ENCODE assay signal across 13 cellular contexts in the genomic region with DNA sequence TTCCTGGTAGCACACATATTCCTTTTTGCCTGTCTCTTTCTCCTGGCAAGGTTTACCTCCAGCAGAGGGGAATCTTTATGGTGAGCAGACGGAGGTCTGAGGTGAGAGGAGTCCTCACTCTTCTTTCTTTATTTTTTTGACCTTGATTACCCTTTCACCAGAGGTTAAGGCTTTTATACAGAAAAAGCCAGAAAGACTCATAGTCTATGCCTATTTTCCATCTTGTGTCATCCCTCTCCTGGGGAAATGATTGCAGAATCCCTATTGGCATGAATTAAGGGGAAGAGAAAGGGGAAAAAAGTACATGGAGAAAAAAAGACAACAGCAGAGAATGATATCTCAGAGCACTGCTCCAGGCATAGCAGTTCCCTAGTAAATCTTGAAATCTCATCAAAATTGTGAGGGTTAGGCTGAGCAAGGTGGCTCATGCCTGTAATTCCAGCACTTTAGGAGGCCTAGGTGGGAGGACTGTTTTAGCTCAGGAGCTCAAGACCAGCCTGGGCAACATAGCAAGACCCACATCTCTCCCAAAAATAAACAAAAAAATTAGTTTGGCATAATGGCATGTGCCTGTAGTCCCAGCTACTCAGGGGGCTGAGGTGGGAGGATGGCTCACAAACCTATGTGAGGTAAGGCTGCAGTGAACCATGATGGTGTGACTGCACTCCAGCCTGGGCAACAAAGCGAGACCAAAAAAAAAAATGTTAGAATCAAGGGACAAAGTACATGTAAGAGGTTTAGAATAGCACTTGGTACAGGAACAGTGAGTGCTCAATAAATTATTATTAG. TPM values are rescaled to one million over a fixed set of nuclear protein-coding genes. Genes with fewer than 3 reads are reported as not detected.
DNase-seq lines count a peak whose midpoint lies in the region; ATAC-seq and TF ChIP-seq lines count a peak whose summit lies in the region.
"Had no signal": no experiment of that assay in that cellular context is flagged by ENCODE, and none has a peak within 500 bp of the region (broad histone marks: within the 10 kb centered on the region; RNA-seq: fewer than 3 reads in every experiment).

No MANE protein-coding gene starts in this region.

- no peak overlapping the region for H3K4me3 Mint-ChIP-seq in T-cell
- no peak overlapping the region for H3K4me3 Mint-ChIP-seq in stimulated activated naive B cell treated with anti-CD40 and anti-IgM and Interleukin-4, amounts not matched to agents 10 μg/mL and 1 μg/mL and 100 μg/mL, for 72 hours

- ATAC-seq in GM18861 (IDR thresholded peaks at IDR 0.05; ENCODE audit: unreplicated experiment) (peak; percentile 15), T-cell (replicated peaks in 1 of 4) (no peak), HG03460 (IDR thresholded peaks at IDR 0.05; ENCODE audit: unreplicated experiment) (no peak)
- ATAC-seq in stimulated activated naive B cell treated with anti-CD40 and anti-IgM and Interleukin-4, amounts not matched to agents 10 μg/mL and 1 μg/mL and 100 μg/mL, for 72 hours (replicated peaks), result no peak

- peaks cover 6 to 14% of the 10 kb centered on the region in 2 donors for H3K27me3 Mint-ChIP-seq in T-cell
- peaks cover 7 to 18% of the 10 kb centered on the region in 2 donors for H3K27me3 Mint-ChIP-seq in stimulated activated naive B cell treated with anti-CD40 and anti-IgM and Interleukin-4, amounts not matched to agents 10 μg/mL and 1 μg/mL and 100 μg/mL, for 72 hours

- CTCF ChIA-PET in T-cell (lab: Charles Lee), result interaction anchor here (0.6 to 1.4 kb wide), 5 partner anchors 45 to 1627 kb away, joined by 3 to 4 read pairs (median 3); no protein-coding TSS in a partner anchor

- H3K27me3 ChIP-seq in right atrium auricular region, result no peaks in the 10 kb centered on the region
- H3K27me3 ChIP-seq: adrenal gland, testis had no signal

- H3K9me3 ChIP-seq in right atrium auricular region, result no peaks in the 10 kb centered on the region
- H3K9me3 ChIP-seq: adrenal gland, testis had no signal

- H3K4me3 ChIP-seq in right atrium auricular region, result no peak overlapping the region

- peaks cover 0 to 32% of the 10 kb centered on the region in 2 donors for H3K4me1 ChIP-seq in right atrium auricular region

- H3K9me3 Mint-ChIP-seq in T-cell, result no peaks in the 10 kb centered on the region
- no peaks in the 10 kb centered on the region for H3K9me3 Mint-ChIP-seq in stimulated activated naive B cell treated with anti-CD40 and anti-IgM and Interleukin-4, amounts not matched to agents 10 μg/mL and 1 μg/mL and 100 μg/mL, for 72 hours

- H3K4me1 Mint-ChIP-seq in T-cell, result peaks cover 0 to 9% (median 7%) of the 10 kb centered on the region in 3 donors
- peaks cover 4 to 10% of the 10 kb centered on the region in 2 donors for H3K4me1 Mint-ChIP-seq in stimulated activated naive B cell treated with anti-CD40 and anti-IgM and Interleukin-4, amounts not matched to agents 10 μg/mL and 1 μg/mL and 100 μg/mL, for 72 hours

- H3K36me3 ChIP-seq in right atrium auricular region, result no peaks in the 10 kb centered on the region
- H3K36me3 ChIP-seq: adrenal gland had no signal

- POLR2A ChIA-PET in T-cell (lab: Charles Lee), result interaction anchor here in 1 of 2 donors (1.1 kb wide), 1 partner anchor 126 kb away, joined by 3 read pairs; no protein-coding TSS in a partner anchor

- H3K27ac ChIP-seq in right atrium auricular region, result peak overlapping the region; percentile 43 to 97

- no peak for DNase-seq in T-cell
- DNase-seq in right atrium auricular region (ENCODE audit: low spot score), result no peak
- DNase-seq in stimulated activated naive B cell treated with anti-CD40 and anti-IgM and Interleukin-4, amounts not matched to agents 10 μg/mL and 1 μg/mL and 100 μg/mL, for 72 hours, result no peak
- no peak for DNase-seq in UCSD-AML1 (lab: John Stamatoyannopoulos, UW; ENCODE audit: unreplicated experiment)
- no peak for DNase-seq in DMS 273 (lab: John Stamatoyannopoulos, UW; ENCODE audit: unreplicated experiment)
- DNase-seq: adrenal gland, COR-L47, GM23248, NCI-H1930, NCI-H748 treated with DMSO at 0.1 percent for 48 hours, testis had no signal

- TF ChIP-seq CTCF in right atrium auricular region (IDR thresholded peaks at IDR 0.05), result no peak

- no peaks in the 10 kb centered on the region for H3K36me3 Mint-ChIP-seq in T-cell
- H3K36me3 Mint-ChIP-seq in stimulated activated naive B cell treated with anti-CD40 and anti-IgM and Interleukin-4, amounts not matched to agents 10 μg/mL and 1 μg/mL and 100 μg/mL, for 72 hours, result no peaks in the 10 kb centered on the region

- peak overlapping the region; percentile 79 to 90 for H3K27ac Mint-ChIP-seq in T-cell
- H3K27ac Mint-ChIP-seq in stimulated activated naive B cell treated with anti-CD40 and anti-IgM and Interleukin-4, amounts not matched to agents 10 μg/mL and 1 μg/mL and 100 μg/mL, for 72 hours, result peak overlapping the region; percentile 79

RNA-seq across cellular contexts. Expression of a gene that starts 1.2 kb away (rescaled TPM):
- total RNA-seq in T-cell (10 to 100 TPM; 13.0 to 16.2 (median 14.7) TPM), right atrium auricular region (10 to 100 TPM; 30.0 to 53.0 TPM)
